In the genomic region with DNA sequence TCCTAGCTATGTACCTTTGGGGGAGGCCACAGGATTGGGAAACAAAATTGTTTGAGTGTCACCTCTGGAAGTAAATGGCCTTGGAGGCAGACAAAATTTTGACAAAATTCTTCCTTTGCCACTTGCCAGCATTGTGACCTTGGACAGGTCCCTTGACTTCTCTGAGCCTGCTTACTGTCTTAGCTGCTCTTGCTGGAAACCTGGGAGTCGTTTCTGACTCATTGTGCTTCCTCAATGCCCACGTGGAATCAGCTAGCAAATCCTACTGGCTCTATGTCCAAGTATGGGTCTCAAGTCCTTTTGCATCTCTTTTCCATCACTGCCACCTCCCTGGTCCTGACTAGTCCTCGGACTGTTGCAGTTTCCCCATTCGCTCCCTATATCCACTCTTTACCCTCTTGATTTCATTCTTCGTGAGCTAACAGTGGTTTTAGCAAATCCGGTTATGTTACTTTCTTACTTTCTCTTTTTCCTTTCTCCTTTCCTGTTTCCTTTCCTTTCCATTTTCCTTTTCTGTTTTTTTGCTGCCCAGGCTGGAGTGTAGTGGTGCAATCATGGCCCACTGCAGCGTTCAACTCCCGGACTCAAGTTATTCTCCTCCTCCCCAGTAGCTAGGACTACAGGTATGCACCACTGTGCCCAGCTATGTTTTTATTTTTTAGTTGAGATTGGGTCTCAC, we compare ENCODE assay signal across 13 cellular contexts.
DNase-seq lines count a peak whose midpoint lies in the region; ATAC-seq and TF ChIP-seq lines count a peak whose summit lies in the region.
"Had no signal": no experiment of that assay in that cellular context is flagged by ENCODE, and none has a peak within 500 bp of the region (broad histone marks: within the 10 kb centered on the region; RNA-seq: fewer than 3 reads in every experiment).

No MANE protein-coding gene starts in this region.

- H3K4me3 Mint-ChIP-seq in activated naive CD4-positive, alpha-beta T cell treated with anti-CD3 and anti-CD28 coated beads for 36 hours: no peak overlapping the region
- no peak overlapping the region for H3K4me3 Mint-ChIP-seq in T-helper 17 cell

- H3K4me3 ChIP-seq in stomach (no peak overlapping the region), lower leg skin (ENCODE audit: low read depth, poor library complexity, severe bottlenecking) (no peak overlapping the region)

- 83 to 91% (median 90%) methylated on average over 8 of the region's 8 CpGs for WGBS in stomach, 5 donors
- WGBS in lower leg skin, 2 donors: 87% methylated on average over 8 of the region's 8 CpGs

- H3K36me3 ChIP-seq in stomach: peaks cover 0 to 5% (median 0%) of the 10 kb centered on the region in 4 donors

- CTCF ChIA-PET in activated naive CD4-positive, alpha-beta T cell treated with anti-CD3 and anti-CD28 coated beads for 36 hours (lab: Charles Lee): interaction anchor here (0.8 to 2.4 kb wide), 4 partner anchors 17 to 181 kb away, joined by 3 to 9 read pairs (median 4); no protein-coding TSS in a partner anchor

- H3K27me3 Mint-ChIP-seq in activated naive CD4-positive, alpha-beta T cell treated with anti-CD3 and anti-CD28 coated beads for 36 hours (ENCODE audit: low read depth): no peaks in the 10 kb centered on the region
- no peaks in the 10 kb centered on the region for H3K27me3 Mint-ChIP-seq in T-helper 17 cell

- H3K27ac Mint-ChIP-seq in activated naive CD4-positive, alpha-beta T cell treated with anti-CD3 and anti-CD28 coated beads for 36 hours: peak overlapping the region; percentile 46
- H3K27ac Mint-ChIP-seq in T-helper 17 cell: peak overlapping the region; percentile 85

- H3K27ac ChIP-seq in stomach: peak overlapping the region in 3 of 5 donors; percentile 13 to 20 (median 17)
- H3K27ac ChIP-seq in caudate nucleus (ENCODE audit: low read depth, low read length): no peak overlapping the region

- intact Hi-C loops in activated naive CD4-positive, alpha-beta T cell treated with anti-CD3 and anti-CD28 coated beads for 36 hours (cut with micrococcal nuclease): no loop called here
- intact Hi-C loops in stomach (cut with DNase I; ENCODE audit: low total_unique reads) (no loop called here), lower leg skin (cut with DNase I; ENCODE audit: low total_unique reads) (no loop called here)

- TF ChIP-seq CTCF in stomach (IDR thresholded peaks at IDR 0.05) (no peak), lower leg skin (IDR thresholded peaks at IDR 0.05) (no peak)

- H3K4me1 ChIP-seq in stomach: peaks cover 11 to 32% (median 29%) of the 10 kb centered on the region in 4 donors

- no peaks in the 10 kb centered on the region for H3K9me3 Mint-ChIP-seq in activated naive CD4-positive, alpha-beta T cell treated with anti-CD3 and anti-CD28 coated beads for 36 hours

- H3K27me3 ChIP-seq in stomach: no peaks in the 10 kb centered on the region

- TF ChIP-seq POLR2A in stomach (IDR thresholded peaks at IDR 0.05) (no peak), lower leg skin (IDR thresholded peaks at IDR 0.05) (no peak)

- H3K9me3 ChIP-seq in T-helper 17 cell (ENCODE audit: control insufficient read depth, low read length, poor library complexity, severe bottlenecking): no peaks in the 10 kb centered on the region
- H3K9me3 ChIP-seq in stomach: no peaks in the 10 kb centered on the region

- TF ChIP-seq EP300 in stomach (IDR thresholded peaks at IDR 0.05): no peak

- DNase-seq in activated naive CD4-positive, alpha-beta T cell treated with anti-CD3 and anti-CD28 coated beads for 36 hours: no peak
- DNase-seq in activated naive CD4-positive, alpha-beta T cell treated with Interleukin-2 at 50 U/mL for 16 hours: no peak
- DNase-seq in T-helper 17 cell (no peak), iris pigment epithelial cell (ENCODE audit: low read depth) (peak; percentile 65), stomach (no peak), MV-4-11 (lab: John Stamatoyannopoulos, UW) (no peak), lower leg skin (ENCODE audit: low spot score in 2 of 2) (no peak), caudate nucleus (lab: John Stamatoyannopoulos, UW) (no peak)
- DNase-seq: HCEC 1CT; NCI-H2029 treated with DMSO at 0.1 percent for 48 hours; NCI-H748 treated with DMSO at 0.1 percent for 48 hours; nucleus accumbens; stimulated activated CD4-positive, alpha-beta T cell treated with anti-CD3 and anti-CD28 coated beads, Interleukin-4, amount 100 ng/mL, for 4 hours had no signal

- peaks cover 43% of the 10 kb centered on the region for H3K4me1 Mint-ChIP-seq in activated naive CD4-positive, alpha-beta T cell treated with anti-CD3 and anti-CD28 coated beads for 36 hours (ENCODE audit: low read depth)
- peaks cover 16% of the 10 kb centered on the region for H3K4me1 Mint-ChIP-seq in T-helper 17 cell

- peaks cover 42% of the 10 kb centered on the region for H3K36me3 Mint-ChIP-seq in activated naive CD4-positive, alpha-beta T cell treated with anti-CD3 and anti-CD28 coated beads for 36 hours (ENCODE audit: low read depth)
- H3K36me3 Mint-ChIP-seq in T-helper 17 cell (ENCODE audit: low read depth): peaks cover 9% of the 10 kb centered on the region

- no peak for ATAC-seq in T-helper 17 cell
